Comparison of ENCODE assay signal across 26 cellular contexts in genomic region chr2:2806711-2807110, GRCh38.
"Had no signal": no experiment of that assay in that cellular context is flagged by ENCODE, and none has a peak within 500 bp of the region (broad histone marks: within the 10 kb centered on the region; RNA-seq: fewer than 3 reads in every experiment).

No MANE protein-coding gene starts in this region.

- H3K4me3 Mint-ChIP-seq: natural killer cell treated with Interleukin-12 subunit alpha and Interleukin-12 subunit beta and Interleukin-15 and Interleukin-18, amount 100 ng/mL, for 72 hours; neural progenitor cell; type B pancreatic cell had no signal

- H3K36me3 ChIP-seq: colonic mucosa, gastrocnemius medialis, heart right ventricle, neural progenitor cell, pancreas, spleen, suprapubic skin, thyroid gland, vagina had no signal

- H3K4me1 ChIP-seq: colonic mucosa, gastrocnemius medialis, heart right ventricle, neural progenitor cell, pancreas, spleen, suprapubic skin, thyroid gland, vagina had no signal

- H3K27me3 ChIP-seq: colonic mucosa, gastrocnemius medialis, heart right ventricle, neural progenitor cell, pancreas, spleen, suprapubic skin, thyroid gland, vagina had no signal

- H3K4me3 ChIP-seq: colonic mucosa, gastrocnemius medialis, heart right ventricle, lung, neural progenitor cell, pancreas, spleen, suprapubic skin, thyroid gland, vagina had no signal

- H3K27ac ChIP-seq: colonic mucosa, gastrocnemius medialis, heart right ventricle, neural progenitor cell, pancreas, spleen, suprapubic skin, thyroid gland, vagina had no signal

- H3K36me3 Mint-ChIP-seq: natural killer cell treated with Interleukin-12 subunit alpha and Interleukin-12 subunit beta and Interleukin-15 and Interleukin-18, amount 100 ng/mL, for 72 hours; neural progenitor cell; type B pancreatic cell had no signal

- H3K27me3 Mint-ChIP-seq: type B pancreatic cell had no signal

- H3K9me3 Mint-ChIP-seq: natural killer cell treated with Interleukin-12 subunit alpha and Interleukin-12 subunit beta and Interleukin-15 and Interleukin-18, amount 100 ng/mL, for 72 hours; type B pancreatic cell had no signal

- ATAC-seq: esophagus mucosa; gastrocnemius medialis; heart right ventricle; left cardiac atrium; left ventricle myocardium superior; natural killer cell treated with Interleukin-12 subunit alpha and Interleukin-12 subunit beta and Interleukin-15 and Interleukin-18, amount 100 ng/mL, for 72 hours; pancreas; sciatic nerve had no signal

- DNase-seq: colonic mucosa; effector CD4-positive, alpha-beta T cell; gastrocnemius medialis; hypothalamus; left cardiac atrium; left ventricle myocardium superior; mesenchymal stem cell; midbrain; occipital lobe; pancreas; spleen; stimulated activated CD4-positive, alpha-beta T cell treated with anti-CD3 and anti-CD28 coated beads, Interleukin-15, amount 100 ng/mL, for 24 hours; stimulated activated CD4-positive, alpha-beta T cell treated with anti-CD3 and anti-CD28 coated beads, Interleukin-1b, Interleukin-23, amount 100 ng/mL, for 48 hours; stimulated activated CD4-positive, alpha-beta T cell treated with anti-CD3 and anti-CD28 coated beads, Interleukin-4, amount 100 ng/mL, for 4 hours; stimulated activated naive CD4-positive, alpha-beta T cell treated with Interleukin-2 at 50 U/mL for 16 hours; thyroid gland had no signal

- H3K27ac Mint-ChIP-seq: natural killer cell treated with Interleukin-12 subunit alpha and Interleukin-12 subunit beta and Interleukin-15 and Interleukin-18, amount 100 ng/mL, for 72 hours; neural progenitor cell; progenitor cell of endocrine pancreas; type B pancreatic cell had no signal

- H3K4me1 Mint-ChIP-seq: neural progenitor cell had no signal

- H3K9me3 ChIP-seq: colonic mucosa, gastrocnemius medialis, pancreas, suprapubic skin, thyroid gland, vagina had no signal
